ENCODE assay signal across 1 cellular context in genomic region chr10:73625884-73626753, GRCh38.
A peak's percentile ranks its signal among the peaks of the same experiment; 100 is the strongest.
TF ChIP-seq lines count a peak whose summit lies in the region.

No MANE protein-coding gene starts in this region.

TF ChIP-seq in HepG2, 621 proteins besides CTCF, POLR2A, EP300 and RAD21 (continued from another document):
- no peak for TF ChIP-seq KIAA2018 (CRISPR knock-in tag; IDR thresholded peaks at IDR 0.05; ENCODE audit: borderline replicate concordance)
- peak; percentile 99 for TF ChIP-seq MXI1 (IDR thresholded peaks at IDR 0.05; ENCODE audit: borderline replicate concordance, low read depth, low read length)
- TF ChIP-seq CC2D1A (CRISPR knock-in tag; IDR thresholded peaks at IDR 0.05): no peak
- TF ChIP-seq CEBPG (CRISPR knock-in tag; IDR thresholded peaks at IDR 0.05): peak; percentile 49; the same call in 1 of the 2 replicates
- TF ChIP-seq MIER2 (CRISPR knock-in tag; IDR thresholded peaks at IDR 0.05): no peak
- TF ChIP-seq ZFP37 (CRISPR knock-in tag; IDR thresholded peaks at IDR 0.05; ENCODE audit: borderline replicate concordance): no peak
- TF ChIP-seq ZNF430 (CRISPR knock-in tag; IDR thresholded peaks at IDR 0.05): no peak
- TF ChIP-seq PTBP1 (IDR thresholded peaks at IDR 0.05; ENCODE audit: low read depth, low read length, poor library complexity, severe bottlenecking): no peak
- no peak; the same call in 1 of the 2 replicates for TF ChIP-seq REL (CRISPR knock-in tag; conservative IDR thresholded peaks at IDR 0.05)
- peak; percentile 68; the same call in 1 of the 2 replicates for TF ChIP-seq HOMEZ (CRISPR knock-in tag; IDR thresholded peaks at IDR 0.05; ENCODE audit: low read depth)
- TF ChIP-seq SMAD3 (CRISPR knock-in tag; IDR thresholded peaks at IDR 0.05): no peak
